In the genomic region with DNA sequence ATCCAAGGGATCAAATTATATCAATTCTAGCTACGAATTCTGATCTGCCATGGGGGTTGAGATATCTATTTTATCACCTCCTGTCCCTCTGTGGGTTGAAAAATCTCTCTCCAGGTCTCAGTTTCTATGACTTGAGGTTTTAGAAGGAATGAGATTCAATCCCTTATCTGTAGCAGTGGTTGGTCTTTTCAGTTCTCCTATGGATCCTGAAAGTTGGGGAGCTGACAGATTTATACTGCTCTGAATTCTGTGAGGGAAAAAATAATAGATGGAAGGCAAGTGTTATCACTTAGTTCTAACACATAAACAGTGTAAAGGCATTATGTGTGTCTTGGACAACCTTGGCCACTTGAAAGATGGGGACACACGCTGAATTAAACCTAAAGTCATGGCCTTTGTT, we compare ENCODE assay signal across 1 cellular context.
TF ChIP-seq lines count a peak whose summit lies in the region.

No MANE protein-coding gene starts in this region.

TF ChIP-seq in GM23338, 12 proteins besides CTCF, POLR2A, EP300 and RAD21:
- TF ChIP-seq CREB1 (CRISPR knock-in tag; IDR thresholded peaks at IDR 0.05; ENCODE audit: low read depth) (no peak), ZNF331 (CRISPR knock-in tag; IDR thresholded peaks at IDR 0.05; ENCODE audit: low read depth) (no peak), JUNB (IDR thresholded peaks at IDR 0.05; ENCODE audit: unreplicated experiment) (no peak), STAT1 (IDR thresholded peaks at IDR 0.05; ENCODE audit: unreplicated experiment) (no peak), NANOG (IDR thresholded peaks at IDR 0.05; ENCODE audit: borderline replicate concordance) (no peak)
